In the genomic region with DNA sequence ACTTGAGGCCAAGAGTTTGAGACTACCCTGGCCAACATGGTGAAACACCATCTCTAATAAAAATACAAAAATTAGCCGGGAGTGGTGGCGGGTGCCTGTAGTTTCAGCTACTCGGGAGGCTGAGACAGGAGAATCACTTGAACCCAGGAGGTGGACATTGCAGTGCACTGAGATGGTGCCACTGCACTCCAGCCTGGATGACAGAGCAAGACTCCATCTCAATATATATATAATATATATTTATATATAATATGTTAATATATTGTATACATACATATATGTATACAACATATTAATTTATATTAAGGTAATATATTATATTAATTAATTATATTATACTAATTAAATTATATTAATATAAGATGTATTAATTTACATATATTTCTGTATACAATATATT, we compare ENCODE assay signal across 1 cellular context.
TF ChIP-seq lines count a peak whose summit lies in the region.

No MANE protein-coding gene starts in this region.

TF ChIP-seq in WTC11, 78 proteins besides CTCF, POLR2A, EP300 and RAD21:
- TF ChIP-seq HMGA2 (CRISPR knock-in tag; IDR thresholded peaks at IDR 0.05) = peak; percentile 95
